ENCODE assay signal across 26 cellular contexts in genomic region chr1:206502403-206502802, GRCh38.
"Had no signal": no experiment of that assay in that cellular context is flagged by ENCODE, and none has a peak within 500 bp of the region (broad histone marks: within the 10 kb centered on the region; RNA-seq: fewer than 3 reads in every experiment).

No MANE protein-coding gene starts in this region.

- DNase-seq: activated CD4-positive, alpha-beta T cell treated with anti-CD3 and anti-CD28 coated beads for 36 hours; activated CD8-positive, alpha-beta T cell treated with anti-CD3 and anti-CD28 coated beads for 36 hours; activated naive CD4-positive, alpha-beta T cell treated with Interleukin-2 at 50 U/mL for 16 hours; activated naive CD8-positive, alpha-beta T cell treated with anti-CD3 and anti-CD28 coated beads, Interleukin-2, amount 50 U/mL, for 24 hours; activated T-cell treated with anti-CD3 and anti-CD28 coated beads, Interleukin-2, amount 50 U/mL, for 1 hour; anterior cingulate cortex; cerebellar nuclear complex; effector CD8-positive, alpha-beta T cell; foreskin keratinocyte; glutamatergic neuron; hippocampal formation; islet precursor cell; midbrain; nephron progenitor cell; nucleus accumbens; retina; stimulated activated CD4-positive, alpha-beta T cell treated with anti-CD3 and anti-CD28 coated beads, Interleukin-12 subunit alpha, Interleukin-12 subunit beta, amount 100 ng/mL, for 4 hours; stimulated activated CD4-positive, alpha-beta T cell treated with anti-CD3 and anti-CD28 coated beads, Interleukin-1b, Interleukin-23, amount 100 ng/mL, for 48 hours; stimulated activated CD8-positive, alpha-beta memory T cell treated with anti-CD3 and anti-CD28 coated beads, Interleukin-4, amount 100 ng/mL, for 48 hours; stimulated activated naive CD4-positive, alpha-beta T cell; tibial artery; uterus had no signal

- H3K4me1 ChIP-seq: breast epithelium, uterus had no signal

- H3K27me3 ChIP-seq: breast epithelium, foreskin keratinocyte, tibial artery, uterus had no signal

- H3K27ac Mint-ChIP-seq: activated CD4-positive, alpha-beta T cell treated with anti-CD3 and anti-CD28 coated beads for 36 hours; activated CD8-positive, alpha-beta T cell treated with anti-CD3 and anti-CD28 coated beads for 36 hours; activated T-helper 2 cell treated with anti-CD3 and anti-CD28 coated beads, Interferon-gamma antibody, Interleukin-2, Interleukin-4, amounts not matched to agents 10 μg/mL and 5 μg/mL and 100 μg/mL, durations not matched to agents 14 hours and 24 hours and 36 hours; dendritic cell treated with granulocyte-macrophage colony-stimulating factor and Interleukin-4, amounts not matched to agents 40 ng/mL and 50 ng/mL, for 4 days; WTC11 had no signal

- ATAC-seq: activated CD4-positive, alpha-beta T cell treated with anti-CD3 and anti-CD28 coated beads for 36 hours; activated CD8-positive, alpha-beta T cell treated with anti-CD3 and anti-CD28 coated beads for 36 hours; activated naive CD8-positive, alpha-beta T cell treated with anti-CD3 and anti-CD28 coated beads, Interleukin-2, amount 50 U/mL, for 24 hours; foreskin keratinocyte; WTC11 had no signal

- H3K4me3 Mint-ChIP-seq: activated CD4-positive, alpha-beta T cell treated with anti-CD3 and anti-CD28 coated beads for 36 hours; activated CD8-positive, alpha-beta T cell treated with anti-CD3 and anti-CD28 coated beads for 36 hours; activated naive CD8-positive, alpha-beta T cell treated with anti-CD3 and anti-CD28 coated beads, Interleukin-2, amount 50 U/mL, for 24 hours; dendritic cell treated with granulocyte-macrophage colony-stimulating factor and Interleukin-4, amounts not matched to agents 40 ng/mL and 50 ng/mL, for 4 days; nephron progenitor cell; WTC11 had no signal

- H3K9me3 ChIP-seq: breast epithelium, tibial artery, uterus had no signal

- H3K36me3 ChIP-seq: breast epithelium, tibial artery, uterus had no signal

- H3K9me3 Mint-ChIP-seq: activated CD8-positive, alpha-beta T cell treated with anti-CD3 and anti-CD28 coated beads for 36 hours; activated naive CD8-positive, alpha-beta T cell treated with anti-CD3 and anti-CD28 coated beads, Interleukin-2, amount 50 U/mL, for 24 hours; activated T-helper 2 cell treated with anti-CD3 and anti-CD28 coated beads, Interferon-gamma antibody, Interleukin-2, Interleukin-4, amounts not matched to agents 10 μg/mL and 5 μg/mL and 100 μg/mL, durations not matched to agents 14 hours and 24 hours and 36 hours; dendritic cell treated with granulocyte-macrophage colony-stimulating factor and Interleukin-4, amounts not matched to agents 40 ng/mL and 50 ng/mL, for 4 days; nephron progenitor cell; WTC11 had no signal

- H3K27ac ChIP-seq: foreskin keratinocyte had no signal

- H3K36me3 Mint-ChIP-seq: WTC11 had no signal

- H3K4me3 ChIP-seq: breast epithelium, tibial artery, uterus had no signal

- H3K27me3 Mint-ChIP-seq: activated naive CD8-positive, alpha-beta T cell treated with anti-CD3 and anti-CD28 coated beads, Interleukin-2, amount 50 U/mL, for 24 hours had no signal
